ENCODE assay signal across 14 cellular contexts in the genomic region with DNA sequence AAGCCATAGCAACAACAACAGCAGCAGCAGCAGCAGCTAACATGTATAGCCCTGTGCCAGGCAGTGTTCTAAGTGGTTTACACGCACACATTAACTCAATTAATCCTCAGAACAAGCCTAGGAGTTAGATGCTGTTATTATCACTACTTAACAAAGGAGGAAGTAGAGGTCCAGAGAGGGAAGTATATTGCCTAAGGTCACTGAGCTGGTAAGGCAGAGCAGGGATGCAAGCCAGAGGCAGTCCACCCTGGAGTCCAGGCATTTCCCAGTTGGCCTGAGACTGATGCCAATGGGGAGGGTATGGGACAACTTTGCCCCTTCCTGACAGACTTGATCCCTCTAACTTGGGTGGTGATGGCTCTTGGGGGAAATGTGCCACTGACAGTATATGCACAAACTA. TPM values are rescaled to one million over a fixed set of nuclear protein-coding genes. Genes with fewer than 3 reads are reported as not detected.
DNase-seq lines count a peak whose midpoint lies in the region; ATAC-seq and TF ChIP-seq lines count a peak whose summit lies in the region.
"Had no signal": no experiment of that assay in that cellular context is flagged by ENCODE, and none has a peak within 500 bp of the region (broad histone marks: within the 10 kb centered on the region; RNA-seq: fewer than 3 reads in every experiment).

No MANE protein-coding gene starts in this region.

- DNase-seq in activated naive CD8-positive, alpha-beta T cell treated with anti-CD3 and anti-CD28 coated beads for 36 hours: no peak
- peak; percentile 26 for DNase-seq in NCI-H69 (lab: John Stamatoyannopoulos, UW)
- no peak for DNase-seq in effector memory CD4-positive, alpha-beta T cell
- no peak for DNase-seq in stimulated activated naive CD8-positive, alpha-beta T cell treated with anti-CD3 and anti-CD28 coated beads, Interleukin-15, amount 100 ng/mL, for 72 hours
- no peak for DNase-seq in Ammon's horn (ENCODE audit: low spot score)
- DNase-seq in smooth muscle cell (lab: John Stamatoyannopoulos, UW; ENCODE audit: unreplicated experiment): no peak
- no peak for DNase-seq in activated T-helper 1 cell treated with anti-CD3 and anti-CD28 coated beads, Interleukin-12 subunit alpha, Interleukin-12 subunit beta, Interleukin-2, Interleukin-4 antibody, amounts not matched to agents 30 ng/mL and 10 ng/mL and 1 ng/mL, durations not matched to agents 14 hours and 24 hours and 36 hours (ENCODE audit: low spot score)
- DNase-seq: activated CD8-positive, alpha-beta memory T cell treated with anti-CD3 and anti-CD28 coated beads for 24 hours; activated naive CD8-positive, alpha-beta T cell treated with anti-CD3 and anti-CD28 coated beads, Interleukin-2, amount 50 U/mL, for 24 hours; kidney glomerular epithelial cell; NCI-H226 had no signal

- peaks cover 82% of the 10 kb centered on the region for H3K4me1 Mint-ChIP-seq in activated naive CD8-positive, alpha-beta T cell (ENCODE audit: low read depth)
- H3K4me1 Mint-ChIP-seq in activated naive CD8-positive, alpha-beta T cell treated with anti-CD3 and anti-CD28 coated beads for 36 hours: peaks cover 59% of the 10 kb centered on the region
- H3K4me1 Mint-ChIP-seq in stimulated activated naive CD8-positive, alpha-beta T cell treated with anti-CD3 and anti-CD28 coated beads, Interleukin-15, amount 100 ng/mL, for 72 hours: peaks cover 69% of the 10 kb centered on the region
- H3K4me1 Mint-ChIP-seq in activated T-helper 1 cell treated with anti-CD3 and anti-CD28 coated beads, Interleukin-12 subunit alpha, Interleukin-12 subunit beta, Interleukin-2, Interleukin-4 antibody, amounts not matched to agents 30 ng/mL and 10 ng/mL and 1 ng/mL, durations not matched to agents 14 hours and 24 hours and 36 hours (ENCODE audit: low read depth): peaks cover 62% of the 10 kb centered on the region

- no peak overlapping the region for H3K4me3 ChIP-seq in effector memory CD4-positive, alpha-beta T cell (ENCODE audit: insufficient read depth, low read depth, low read length, poor library complexity, severe bottlenecking)
- H3K4me3 ChIP-seq in smooth muscle cell: no peak overlapping the region
- H3K4me3 ChIP-seq: prostate gland, tibial nerve had no signal

- H4K20me1 ChIP-seq in smooth muscle cell (ENCODE audit: low read depth): peaks cover 40% of the 10 kb centered on the region

- H3K27ac ChIP-seq in effector memory CD4-positive, alpha-beta T cell (ENCODE audit: insufficient read depth, low read length, poor library complexity, severe bottlenecking): peak overlapping the region; percentile 14
- H3K27ac ChIP-seq in smooth muscle cell (ENCODE audit: low read depth): no peak overlapping the region

- H3K4me1 ChIP-seq in effector memory CD4-positive, alpha-beta T cell (ENCODE audit: control insufficient read depth, insufficient read depth, low read length, poor library complexity, severe bottlenecking): peaks cover 71% of the 10 kb centered on the region
- peaks cover 31% of the 10 kb centered on the region for H3K4me1 ChIP-seq in smooth muscle cell (ENCODE audit: low read depth)

- H3K27me3 Mint-ChIP-seq in activated naive CD8-positive, alpha-beta T cell: no peaks in the 10 kb centered on the region
- no peaks in the 10 kb centered on the region for H3K27me3 Mint-ChIP-seq in activated naive CD8-positive, alpha-beta T cell treated with anti-CD3 and anti-CD28 coated beads for 36 hours
- no peaks in the 10 kb centered on the region for H3K27me3 Mint-ChIP-seq in stimulated activated naive CD8-positive, alpha-beta T cell treated with anti-CD3 and anti-CD28 coated beads, Interleukin-15, amount 100 ng/mL, for 72 hours
- H3K27me3 Mint-ChIP-seq in activated T-helper 1 cell treated with anti-CD3 and anti-CD28 coated beads, Interleukin-12 subunit alpha, Interleukin-12 subunit beta, Interleukin-2, Interleukin-4 antibody, amounts not matched to agents 30 ng/mL and 10 ng/mL and 1 ng/mL, durations not matched to agents 14 hours and 24 hours and 36 hours (ENCODE audit: insufficient read depth): no peaks in the 10 kb centered on the region
- H3K27me3 Mint-ChIP-seq: activated naive CD8-positive, alpha-beta T cell treated with anti-CD3 and anti-CD28 coated beads, Interleukin-2, amount 50 U/mL, for 24 hours had no signal

- no peak overlapping the region for H3K4me3 Mint-ChIP-seq in activated naive CD8-positive, alpha-beta T cell
- no peak overlapping the region for H3K4me3 Mint-ChIP-seq in activated naive CD8-positive, alpha-beta T cell treated with anti-CD3 and anti-CD28 coated beads for 36 hours
- peak overlapping the region; percentile 13 to 21 for H3K4me3 Mint-ChIP-seq in stimulated activated naive CD8-positive, alpha-beta T cell treated with anti-CD3 and anti-CD28 coated beads, Interleukin-15, amount 100 ng/mL, for 72 hours
- H3K4me3 Mint-ChIP-seq in activated T-helper 1 cell treated with anti-CD3 and anti-CD28 coated beads, Interleukin-12 subunit alpha, Interleukin-12 subunit beta, Interleukin-2, Interleukin-4 antibody, amounts not matched to agents 30 ng/mL and 10 ng/mL and 1 ng/mL, durations not matched to agents 14 hours and 24 hours and 36 hours: no peak overlapping the region
- H3K4me3 Mint-ChIP-seq: activated naive CD8-positive, alpha-beta T cell treated with anti-CD3 and anti-CD28 coated beads, Interleukin-2, amount 50 U/mL, for 24 hours had no signal

- H3K9me3 Mint-ChIP-seq in activated naive CD8-positive, alpha-beta T cell (ENCODE audit: low read depth): no peaks in the 10 kb centered on the region
- H3K9me3 Mint-ChIP-seq in activated naive CD8-positive, alpha-beta T cell treated with anti-CD3 and anti-CD28 coated beads for 36 hours: no peaks in the 10 kb centered on the region
- no peaks in the 10 kb centered on the region for H3K9me3 Mint-ChIP-seq in stimulated activated naive CD8-positive, alpha-beta T cell treated with anti-CD3 and anti-CD28 coated beads, Interleukin-15, amount 100 ng/mL, for 72 hours
- H3K9me3 Mint-ChIP-seq in activated T-helper 1 cell treated with anti-CD3 and anti-CD28 coated beads, Interleukin-12 subunit alpha, Interleukin-12 subunit beta, Interleukin-2, Interleukin-4 antibody, amounts not matched to agents 30 ng/mL and 10 ng/mL and 1 ng/mL, durations not matched to agents 14 hours and 24 hours and 36 hours: no peaks in the 10 kb centered on the region
- H3K9me3 Mint-ChIP-seq: activated naive CD8-positive, alpha-beta T cell treated with anti-CD3 and anti-CD28 coated beads, Interleukin-2, amount 50 U/mL, for 24 hours had no signal

- H3K36me3 ChIP-seq in effector memory CD4-positive, alpha-beta T cell (ENCODE audit: control insufficient read depth, insufficient read depth, low read length): peaks cover 42% of the 10 kb centered on the region
- no peaks in the 10 kb centered on the region for H3K36me3 ChIP-seq in smooth muscle cell (ENCODE audit: low read depth)
- H3K36me3 ChIP-seq: prostate gland, tibial nerve had no signal

- H3K36me3 Mint-ChIP-seq in activated naive CD8-positive, alpha-beta T cell: peaks cover 6% of the 10 kb centered on the region
- peaks cover 34% of the 10 kb centered on the region for H3K36me3 Mint-ChIP-seq in activated naive CD8-positive, alpha-beta T cell treated with anti-CD3 and anti-CD28 coated beads for 36 hours
- H3K36me3 Mint-ChIP-seq in activated T-helper 1 cell treated with anti-CD3 and anti-CD28 coated beads, Interleukin-12 subunit alpha, Interleukin-12 subunit beta, Interleukin-2, Interleukin-4 antibody, amounts not matched to agents 30 ng/mL and 10 ng/mL and 1 ng/mL, durations not matched to agents 14 hours and 24 hours and 36 hours (ENCODE audit: low read depth): peaks cover 45% of the 10 kb centered on the region

- no peak overlapping the region for H3K9ac ChIP-seq in smooth muscle cell (ENCODE audit: low read depth)

- TF ChIP-seq CTCF in smooth muscle cell (IDR thresholded peaks at IDR 0.05; ENCODE audit: borderline replicate concordance, insufficient read depth, poor library complexity, severe bottlenecking): no peak

- peak overlapping the region; percentile 65 for H3K27ac Mint-ChIP-seq in activated naive CD8-positive, alpha-beta T cell
- H3K27ac Mint-ChIP-seq in activated naive CD8-positive, alpha-beta T cell treated with anti-CD3 and anti-CD28 coated beads for 36 hours: no peak overlapping the region
- no peak overlapping the region for H3K27ac Mint-ChIP-seq in stimulated activated naive CD8-positive, alpha-beta T cell treated with anti-CD3 and anti-CD28 coated beads, Interleukin-15, amount 100 ng/mL, for 72 hours
- no peak overlapping the region for H3K27ac Mint-ChIP-seq in activated T-helper 1 cell treated with anti-CD3 and anti-CD28 coated beads, Interleukin-12 subunit alpha, Interleukin-12 subunit beta, Interleukin-2, Interleukin-4 antibody, amounts not matched to agents 30 ng/mL and 10 ng/mL and 1 ng/mL, durations not matched to agents 14 hours and 24 hours and 36 hours
- H3K27ac Mint-ChIP-seq: activated naive CD8-positive, alpha-beta T cell treated with anti-CD3 and anti-CD28 coated beads, Interleukin-2, amount 50 U/mL, for 24 hours had no signal

- no peaks in the 10 kb centered on the region for H3K27me3 ChIP-seq in effector memory CD4-positive, alpha-beta T cell (replicated peaks; ENCODE audit: control insufficient read depth, insufficient read depth, low read length, poor library complexity, severe bottlenecking)
- no peaks in the 10 kb centered on the region for H3K27me3 ChIP-seq in smooth muscle cell (ENCODE audit: low read depth)
- H3K27me3 ChIP-seq: tibial nerve had no signal

- peaks cover 76% of the 10 kb centered on the region for H3K79me2 ChIP-seq in smooth muscle cell (ENCODE audit: low read depth)

- 86% methylated on average over 1 of the region's 1 CpG for WGBS in smooth muscle cell (ENCODE audit: low lambda C conversion rate)

- intact Hi-C loops in activated T-helper 1 cell treated with anti-CD3 and anti-CD28 coated beads, Interleukin-12 subunit alpha, Interleukin-12 subunit beta, Interleukin-2, Interleukin-4 antibody, amounts not matched to agents 30 ng/mL and 10 ng/mL and 1 ng/mL, durations not matched to agents 14 hours and 24 hours and 36 hours (cut with micrococcal nuclease): no loop called here

- ATAC-seq in stimulated activated naive CD8-positive, alpha-beta T cell treated with anti-CD3 and anti-CD28 coated beads, Interleukin-15, amount 100 ng/mL, for 72 hours: no peak
- ATAC-seq: activated naive CD8-positive, alpha-beta T cell treated with anti-CD3 and anti-CD28 coated beads, Interleukin-2, amount 50 U/mL, for 24 hours had no signal

- H2AFZ ChIP-seq in smooth muscle cell (ENCODE audit: low read depth): no peak overlapping the region

- peaks cover 10% of the 10 kb centered on the region for H3F3A ChIP-seq in smooth muscle cell (ENCODE audit: low read depth)

- H3K4me2 ChIP-seq in smooth muscle cell: no peak overlapping the region

- no peaks in the 10 kb centered on the region for H3K9me3 ChIP-seq in effector memory CD4-positive, alpha-beta T cell (ENCODE audit: control insufficient read depth, low read length)
- no peaks in the 10 kb centered on the region for H3K9me3 ChIP-seq in smooth muscle cell (replicated peaks; ENCODE audit: low read depth)
- H3K9me3 ChIP-seq: prostate gland, tibial nerve had no signal

RNA-seq across cellular contexts. Expression of gene CDC14A, which starts 6.8 kb away (rescaled TPM):
- 10 to 100 TPM in 1 of 2 experiments, 1 to 10 TPM in 1; 9.5 to 11.2 TPM for total RNA-seq in activated naive CD8-positive, alpha-beta T cell treated with anti-CD3 and anti-CD28 coated beads for 36 hours
- total RNA-seq in smooth muscle cell: 8.1 and 15.9 TPM in 2 replicates
- polyA plus RNA-seq in smooth muscle cell: 2.8 and 9.1 TPM in 2 replicates
- total RNA-seq in activated T-helper 1 cell treated with anti-CD3 and anti-CD28 coated beads, Interleukin-12 subunit alpha, Interleukin-12 subunit beta, Interleukin-2, Interleukin-4 antibody, amounts not matched to agents 30 ng/mL and 10 ng/mL and 1 ng/mL, durations not matched to agents 14 hours and 24 hours and 36 hours: 11.2 and 11.8 TPM in 2 replicates

Comparison
In these comparisons a context has a peak if more than half of its experiments do, and no peak if none do; other contexts are left out.
1. H3K4me3 Mint-ChIP-seq: peak in stimulated activated naive CD8-positive, alpha-beta T cell treated with anti-CD3 and anti-CD28 coated beads, Interleukin-15, amount 100 ng/mL, for 72 hours (2 of 2); none in activated naive CD8-positive, alpha-beta T cell (single experiment), activated naive CD8-positive, alpha-beta T cell treated with anti-CD3 and anti-CD28 coated beads for 36 hours (single experiment) and activated T-helper 1 cell treated with anti-CD3 and anti-CD28 coated beads, Interleukin-12 subunit alpha, Interleukin-12 subunit beta, Interleukin-2, Interleukin-4 antibody, amounts not matched to agents 30 ng/mL and 10 ng/mL and 1 ng/mL, durations not matched to agents 14 hours and 24 hours and 36 hours (single experiment).